In the genomic region with DNA sequence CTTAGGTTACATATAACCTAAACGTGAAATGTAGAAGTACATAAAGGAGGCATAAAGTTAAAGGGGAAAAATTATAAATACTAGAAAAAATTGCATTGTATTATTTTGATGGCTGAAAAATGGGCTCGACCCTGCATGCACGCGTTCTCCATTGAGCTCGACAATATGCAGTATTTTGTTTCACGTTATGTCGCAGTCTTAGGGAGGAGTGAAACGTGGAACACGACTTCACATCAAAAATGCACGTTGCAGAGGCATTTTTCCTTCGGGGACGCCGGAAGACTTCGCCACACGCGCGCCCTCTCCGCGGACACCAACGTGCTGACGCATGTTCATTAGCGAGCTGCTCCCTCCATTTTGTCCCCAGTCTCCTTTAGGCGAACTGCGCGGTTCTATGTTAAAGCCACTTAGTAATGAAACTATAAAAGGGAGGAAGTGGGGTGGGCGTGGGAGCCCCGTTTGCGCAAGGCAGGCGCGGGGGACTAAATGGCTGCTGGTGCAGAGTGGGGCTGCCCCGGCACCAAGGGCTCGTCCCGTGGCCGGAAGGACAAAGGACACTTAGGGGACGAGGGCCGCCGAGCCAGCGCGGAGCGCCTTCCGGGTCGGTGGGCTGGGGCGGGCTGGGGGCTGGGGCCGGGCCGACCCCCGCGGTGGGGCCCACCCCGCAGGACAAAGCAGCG, we compare ENCODE assay signal across 8 cellular contexts. TPM values are rescaled to one million over a fixed set of nuclear protein-coding genes. Genes with fewer than 3 reads are reported as not detected.
A peak's percentile ranks its signal among the peaks of the same experiment; 100 is the strongest.
DNase-seq lines count a peak whose midpoint lies in the region; ATAC-seq, FAIRE-seq and TF ChIP-seq lines count a peak whose summit lies in the region.

No MANE protein-coding gene starts in this region.

- no peaks in the 10 kb centered on the region for H3K27me3 ChIP-seq in iPS-18a (ENCODE audit: control insufficient read depth, insufficient read depth, low read length)
- no peaks in the 10 kb centered on the region for H3K27me3 ChIP-seq in small intestine (ENCODE audit: control insufficient read depth in 2 of 2, insufficient read depth in 2 of 2, low read length in 2 of 2)

- H3K9ac ChIP-seq in iPS-18a (ENCODE audit: low read length) = peak overlapping the region; percentile 98

- H3K36me3 ChIP-seq in iPS-18a (ENCODE audit: control insufficient read depth, low read depth, low read length) (no peaks in the 10 kb centered on the region), small intestine (ENCODE audit: control insufficient read depth in 2 of 2, insufficient read depth in 2 of 2, low read length in 2 of 2) (peaks cover 0 to 2% of the 10 kb centered on the region in 2 donors)

- H3K27ac ChIP-seq in iPS-18a (ENCODE audit: low read length) = peak overlapping the region; percentile 90
- H3K27ac ChIP-seq in small intestine (ENCODE audit: low read depth in 1 of 2, low read length in 1 of 2) = peak overlapping the region; percentile 97 to 99

- ATAC-seq in HG02870 (IDR thresholded peaks at IDR 0.05; ENCODE audit: unreplicated experiment) = peak; percentile 66

- H3K9me3 ChIP-seq in iPS-18a (ENCODE audit: control insufficient read depth, low read depth, low read length) = no peaks in the 10 kb centered on the region
- no peaks in the 10 kb centered on the region for H3K9me3 ChIP-seq in small intestine (ENCODE audit: control insufficient read depth, low read depth)

- peak; percentile 68 for DNase-seq in NCI-H510A treated with DMSO at 0.1 percent for 48 hours (lab: John Stamatoyannopoulos, UW)
- DNase-seq in NCI-H510A (lab: John Stamatoyannopoulos, UW) = no peak
- DNase-seq in NCI-H1694 treated with DMSO at 0.1 percent for 48 hours (lab: John Stamatoyannopoulos, UW) = peak; percentile 96
- peak; percentile 85 for DNase-seq in T-helper 22 cell (ENCODE audit: low read depth)
- peak; percentile 93 for DNase-seq in astrocyte of the spinal cord (ENCODE audit: low read depth, low spot score)
- DNase-seq in small intestine = peak; percentile 90

- peaks cover 23% of the 10 kb centered on the region for H3K4me1 ChIP-seq in iPS-18a (ENCODE audit: control insufficient read depth, low read depth, low read length)
- H3K4me1 ChIP-seq in small intestine (ENCODE audit: control insufficient read depth in 2 of 2, insufficient read depth in 1 of 2, low read depth in 1 of 2, low read length in 1 of 2) = peaks cover 0 to 8% of the 10 kb centered on the region in 2 donors

- H3K4me3 ChIP-seq in astrocyte of the spinal cord (ENCODE audit: low read depth, low read length) (peak overlapping the region; percentile 85), iPS-18a (ENCODE audit: low read length) (peak overlapping the region; percentile 99), small intestine (ENCODE audit: low read depth in 1 of 2, low read length in 2 of 2) (peak overlapping the region; percentile 65 to 89)

- 0% methylated on average over 45 to 49 of the region's 49 CpGs for WGBS in small intestine, 3 donors

- FAIRE-seq in small intestine (lab: Jason Lieb, UNC) = no peak

- TF ChIP-seq CTCF in astrocyte of the spinal cord (IDR thresholded peaks at IDR 0.05; ENCODE audit: low read depth, low read length) = no peak

- in situ Hi-C loops in astrocyte of the spinal cord (cut with HindIII; ENCODE audit: low sequenced_read_pairs) = no loop called here

RNA-seq across cellular contexts. Expression of a gene that starts 0.7 kb away (rescaled TPM):
- 10 to 100 TPM; 37.1 to 66.9 (median 47.8) TPM for polyA plus RNA-seq in small intestine

RNA-seq across cellular contexts. Expression of a gene that starts 29.6 kb away (rescaled TPM):
- 100 to 1,000 TPM in 2 of 3 donors, 10 to 100 TPM in 1; 84.8 to 194 (median 109) TPM for polyA plus RNA-seq in small intestine
